ENCODE assay signal across 8 cellular contexts in the genomic region with DNA sequence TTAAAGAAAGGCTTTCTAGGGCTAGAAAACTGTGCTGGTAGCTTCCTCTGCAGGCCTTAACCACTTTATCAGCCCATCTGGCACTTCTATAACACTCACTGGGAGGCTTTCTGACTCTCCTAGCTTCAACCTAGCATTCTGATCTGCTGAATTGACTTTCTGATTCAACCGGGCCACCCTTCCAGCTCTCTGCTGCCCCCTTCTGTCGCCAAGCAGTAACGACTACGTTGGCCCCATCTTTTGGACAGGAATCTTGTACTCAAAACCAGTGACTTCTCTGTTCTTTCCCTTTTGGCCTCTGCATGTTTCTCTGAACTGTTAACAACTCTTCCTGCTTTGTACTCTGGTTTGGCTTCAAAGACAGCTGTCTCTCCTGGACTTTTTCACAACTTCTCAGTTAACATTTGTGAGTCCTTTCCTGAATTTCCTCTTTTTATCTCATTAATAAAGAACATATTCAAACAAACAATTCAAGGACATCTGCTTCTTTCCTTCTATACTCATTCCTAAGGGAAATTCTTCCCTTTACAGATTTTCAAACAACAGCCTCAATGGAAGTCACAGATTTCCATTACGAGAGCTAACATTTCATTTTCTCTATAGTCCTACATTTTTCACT. TPM values are rescaled to one million over a fixed set of nuclear protein-coding genes. Genes with fewer than 3 reads are reported as not detected.
DNase-seq lines count a peak whose midpoint lies in the region; ATAC-seq, FAIRE-seq and TF ChIP-seq lines count a peak whose summit lies in the region.

No MANE protein-coding gene starts in this region.

- DNase-seq in EL (peak; percentile 68), KG1 (lab: John Stamatoyannopoulos, UW) (peak; percentile 64), RWPE2 (ENCODE audit: low spot score) (no peak), frontal cortex (ENCODE audit: low spot score in 2 of 2) (peak; percentile 6 to 34), pancreas (peak; percentile 60 to 84 (median 66)), upper lobe of right lung (peak; percentile 74)
- DNase-seq in activated effector memory CD4-positive, alpha-beta T cell treated with Interleukin-2 at 50 U/mL for 16 hours = peak; percentile 34

- H3K4me3 ChIP-seq in RWPE2 (ENCODE audit: severe bottlenecking) = no peak overlapping the region
- no peak overlapping the region for H3K4me3 ChIP-seq in pancreas
- no peak overlapping the region for H3K4me3 ChIP-seq in upper lobe of right lung

- FAIRE-seq in frontal cortex (lab: Jason Lieb, UNC) (no peak), pancreas (lab: Jason Lieb, UNC) (peak; percentile 23)

- peak; percentile 97 for TF ChIP-seq CTCF in RWPE2 (IDR thresholded peaks at IDR 0.05; ENCODE audit: poor library complexity, severe bottlenecking)
- peak; percentile 76 to 88 (median 79) for TF ChIP-seq CTCF in pancreas (IDR thresholded peaks at IDR 0.05)
- TF ChIP-seq CTCF in upper lobe of right lung (IDR thresholded peaks at IDR 0.05) = peak; percentile 88

- intact Hi-C loops in pancreas (cut with DNase I) = loop anchor here in 1 of 3 donors (5.0 kb wide), 1 partner anchor 57 kb away; no protein-coding TSS in a partner anchor
- intact Hi-C loops in upper lobe of right lung (cut with DNase I) = no loop called here

- peaks cover 59% of the 10 kb centered on the region for H3K27me3 ChIP-seq in RWPE2 (ENCODE audit: insufficient read depth, poor library complexity, severe bottlenecking)
- H3K27me3 ChIP-seq in pancreas = no peaks in the 10 kb centered on the region
- H3K27me3 ChIP-seq in upper lobe of right lung = no peaks in the 10 kb centered on the region

- WGBS in pancreas, 2 donors = 15 to 17% methylated on average over 5 of the region's 5 CpGs

- H3K36me3 ChIP-seq in RWPE2 (ENCODE audit: low read depth) = no peaks in the 10 kb centered on the region
- H3K36me3 ChIP-seq in pancreas = no peaks in the 10 kb centered on the region
- H3K36me3 ChIP-seq in upper lobe of right lung = no peaks in the 10 kb centered on the region

- ATAC-seq in GM21619 (IDR thresholded peaks at IDR 0.05; ENCODE audit: unreplicated experiment) (peak; percentile 80), RWPE2 (ENCODE audit: low read depth) (peak; percentile 77), pancreas (peak; percentile 71 to 98 (median 92)), upper lobe of right lung (peak; percentile 96)

- H3K9me3 ChIP-seq in RWPE2 (ENCODE audit: severe bottlenecking) (no peaks in the 10 kb centered on the region), pancreas (no peaks in the 10 kb centered on the region), upper lobe of right lung (no peaks in the 10 kb centered on the region)

- H3K27ac ChIP-seq in RWPE2 (ENCODE audit: poor library complexity, severe bottlenecking) (no peak overlapping the region), pancreas (no peak overlapping the region), upper lobe of right lung (no peak overlapping the region)

- H3K4me1 ChIP-seq in RWPE2 (ENCODE audit: insufficient read depth, poor library complexity, severe bottlenecking) (peaks cover 8% of the 10 kb centered on the region), pancreas (peaks cover 4 to 6% (median 5%) of the 10 kb centered on the region in 3 donors), upper lobe of right lung (no peaks in the 10 kb centered on the region)

RNA-seq across cellular contexts. Expression of a gene that starts 43.9 kb away (rescaled TPM):
- total RNA-seq in frontal cortex (151 TPM), pancreas (10 to 100 TPM in 2 of 6 donors, 1 to 10 TPM in 4; 7.7 to 14.4 (median 8.4) TPM), upper lobe of right lung (24.1 TPM)
- polyA plus RNA-seq in pancreas = 10 to 100 TPM in 1 of 2 donors, 1 to 10 TPM in 1; 7.5 to 13.1 TPM
